11 cellular contexts compared by ENCODE assay signal in the genomic region with DNA sequence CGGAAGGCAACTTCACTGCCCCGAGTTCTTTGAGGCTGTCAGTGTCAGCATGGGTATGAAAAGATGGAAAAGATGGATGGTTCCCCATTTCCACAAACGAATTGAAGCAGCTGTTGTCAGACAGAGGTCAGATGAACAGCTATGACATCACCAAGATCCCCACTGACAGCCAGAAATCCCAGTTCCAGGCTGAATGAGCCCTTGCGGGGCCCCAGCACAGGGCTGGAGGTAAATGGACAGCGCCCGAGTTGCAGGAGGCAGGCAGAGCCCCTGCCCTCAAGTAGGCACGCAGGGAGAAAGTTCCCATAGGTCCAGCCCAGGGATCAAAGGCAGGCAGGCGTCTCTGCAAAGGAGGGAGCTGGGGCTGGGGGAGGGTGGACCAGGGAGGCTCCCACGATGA.
"Had no signal": no experiment of that assay in that cellular context is flagged by ENCODE, and none has a peak within 500 bp of the region (broad histone marks: within the 10 kb centered on the region; RNA-seq: fewer than 3 reads in every experiment).

No MANE protein-coding gene starts in this region.

- DNase-seq: activated CD4-positive, alpha-beta memory T cell treated with anti-CD3 and anti-CD28 coated beads for 36 hours; activated naive CD8-positive, alpha-beta T cell treated with anti-CD3 and anti-CD28 coated beads, Interleukin-2, amount 10 ng/mL, durations not matched to agents 7 days and 5 days; activated T-cell treated with anti-CD3 and anti-CD28 coated beads, Interleukin-2, amount 50 U/mL, for 4 hours; aorta; left lung; right cardiac atrium; spleen; stimulated activated CD4-positive, alpha-beta T cell treated with anti-CD3 and anti-CD28 coated beads, Interleukin-1b, Interleukin-23, amount 100 ng/mL, for 48 hours; stimulated activated naive CD4-positive, alpha-beta T cell; upper lobe of right lung had no signal

- H3K4me3 Mint-ChIP-seq: activated CD4-positive, alpha-beta memory T cell treated with anti-CD3 and anti-CD28 coated beads for 36 hours; activated naive CD8-positive, alpha-beta T cell treated with anti-CD3 and anti-CD28 coated beads, Interleukin-2, amount 10 ng/mL, durations not matched to agents 7 days and 5 days; activated T-cell treated with anti-CD3 and anti-CD28 coated beads, Interleukin-2, amount 50 U/mL, for 4 hours had no signal

- H3K9me3 ChIP-seq: esophagus muscularis mucosa, left lung, spleen, upper lobe of right lung had no signal

- H3K4me1 Mint-ChIP-seq: activated naive CD8-positive, alpha-beta T cell treated with anti-CD3 and anti-CD28 coated beads, Interleukin-2, amount 10 ng/mL, durations not matched to agents 7 days and 5 days had no signal

- ATAC-seq: activated T-cell treated with anti-CD3 and anti-CD28 coated beads, Interleukin-2, amount 50 U/mL, for 4 hours; right cardiac atrium had no signal

- H3K36me3 ChIP-seq: esophagus muscularis mucosa, left lung, spleen, upper lobe of right lung had no signal

- H3K27me3 Mint-ChIP-seq: activated naive CD8-positive, alpha-beta T cell treated with anti-CD3 and anti-CD28 coated beads, Interleukin-2, amount 10 ng/mL, durations not matched to agents 7 days and 5 days had no signal

- H3K27me3 ChIP-seq: left lung, upper lobe of right lung had no signal

- H3K4me1 ChIP-seq: left lung, spleen, upper lobe of right lung had no signal

- H3K27ac Mint-ChIP-seq: activated CD4-positive, alpha-beta memory T cell treated with anti-CD3 and anti-CD28 coated beads for 36 hours; activated naive CD8-positive, alpha-beta T cell treated with anti-CD3 and anti-CD28 coated beads, Interleukin-2, amount 10 ng/mL, durations not matched to agents 7 days and 5 days had no signal

- H3K27ac ChIP-seq: esophagus muscularis mucosa, left lung, spleen, upper lobe of right lung had no signal

- H3K36me3 Mint-ChIP-seq: activated CD4-positive, alpha-beta memory T cell treated with anti-CD3 and anti-CD28 coated beads for 36 hours; activated naive CD8-positive, alpha-beta T cell treated with anti-CD3 and anti-CD28 coated beads, Interleukin-2, amount 10 ng/mL, durations not matched to agents 7 days and 5 days had no signal

- H3K9me3 Mint-ChIP-seq: activated CD4-positive, alpha-beta memory T cell treated with anti-CD3 and anti-CD28 coated beads for 36 hours; activated naive CD8-positive, alpha-beta T cell treated with anti-CD3 and anti-CD28 coated beads, Interleukin-2, amount 10 ng/mL, durations not matched to agents 7 days and 5 days; activated T-cell treated with anti-CD3 and anti-CD28 coated beads, Interleukin-2, amount 50 U/mL, for 4 hours had no signal

- H3K4me3 ChIP-seq: esophagus muscularis mucosa, left lung, spleen, upper lobe of right lung had no signal
